ENCODE assay signal across 10 cellular contexts in genomic region chr3:152308475-152308844, GRCh38. TPM values are rescaled to one million over a fixed set of nuclear protein-coding genes. Genes with fewer than 3 reads are reported as not detected.
A peak's percentile ranks its signal among the peaks of the same experiment; 100 is the strongest.
DNase-seq lines count a peak whose midpoint lies in the region; ATAC-seq, FAIRE-seq and TF ChIP-seq lines count a peak whose summit lies in the region.
"Had no signal": no experiment of that assay in that cellular context is flagged by ENCODE, and none has a peak within 500 bp of the region (broad histone marks: within the 10 kb centered on the region; RNA-seq: fewer than 3 reads in every experiment).

No MANE protein-coding gene starts in this region.

- FAIRE-seq in astrocyte (lab: Jason Lieb, UNC), result no peak

- H3K4me1 ChIP-seq in astrocyte (ENCODE audit: insufficient read depth, low read length) (peaks cover 20% of the 10 kb centered on the region), mucosa of descending colon (ENCODE audit: low read depth) (peaks cover 57% of the 10 kb centered on the region), thyroid gland (peaks cover 26 to 32% of the 10 kb centered on the region in 2 donors)

- peaks cover 50% of the 10 kb centered on the region for H4K20me1 ChIP-seq in astrocyte (ENCODE audit: insufficient read depth, low read length)

- H3K36me3 Mint-ChIP-seq in activated CD4-positive, alpha-beta T cell treated with anti-CD3 and anti-CD28 coated beads, Interleukin-2, amount 10 ng/mL, durations not matched to agents 7 days and 5 days (ENCODE audit: low read depth), result peaks cover 42% of the 10 kb centered on the region
- H3K36me3 Mint-ChIP-seq in astrocyte (ENCODE audit: low read depth, unreplicated experiment), result peaks cover 2% of the 10 kb centered on the region

- H3K27ac Mint-ChIP-seq in activated CD4-positive, alpha-beta T cell treated with anti-CD3 and anti-CD28 coated beads, Interleukin-2, amount 10 ng/mL, durations not matched to agents 7 days and 5 days, result peak overlapping the region; percentile 68
- peak overlapping the region; percentile 35 for H3K27ac Mint-ChIP-seq in astrocyte (ENCODE audit: unreplicated experiment)

- no peak overlapping the region for H3K4me3 ChIP-seq in astrocyte (ENCODE audit: insufficient read depth, low read depth, low read length)
- H3K4me3 ChIP-seq in mucosa of descending colon, result no peak overlapping the region
- no peak overlapping the region for H3K4me3 ChIP-seq in thyroid gland (replicated peaks in 1 of 3)

- no peak for TF ChIP-seq POLR2A in thyroid gland (IDR thresholded peaks at IDR 0.05)

- H3K27me3 ChIP-seq in astrocyte (ENCODE audit: insufficient read depth, low read length) (no peaks in the 10 kb centered on the region), thyroid gland (no peaks in the 10 kb centered on the region)

- H3K27ac ChIP-seq in astrocyte (ENCODE audit: low read depth, low read length) (peak overlapping the region; percentile 62), thyroid gland (peak overlapping the region; percentile 13 to 27 (median 18))

- H2AFZ ChIP-seq in astrocyte (ENCODE audit: low read depth, low read length), result no peak overlapping the region

- DNase-seq in activated CD4-positive, alpha-beta T cell treated with anti-CD3 and anti-CD28 coated beads, Interleukin-2, amount 10 ng/mL, durations not matched to agents 7 days and 5 days, result no peak
- no peak for DNase-seq in activated CD4-positive, alpha-beta T cell treated with anti-CD3 and anti-CD28 coated beads, Interleukin-2, amount 50 U/mL, for 4 hours
- no peak for DNase-seq in astrocyte (ENCODE audit: low read depth)
- no peak for DNase-seq in mucosa of descending colon
- DNase-seq in thyroid gland, result no peak
- DNase-seq in central memory CD4-positive, alpha-beta T cell, result no peak
- DNase-seq in NCI-H2107 treated with DMSO at 0.1 percent for 48 hours (lab: John Stamatoyannopoulos, UW; ENCODE audit: unreplicated experiment), result no peak
- no peak for DNase-seq in anterior cingulate cortex (lab: John Stamatoyannopoulos, UW)
- DNase-seq: foreskin fibroblast, NCI-H2107 had no signal

- CTCF ChIA-PET in activated CD4-positive, alpha-beta T cell treated with anti-CD3 and anti-CD28 coated beads, Interleukin-2, amount 10 ng/mL, durations not matched to agents 7 days and 5 days (lab: Charles Lee), result interaction anchor here (0.8 to 1.4 kb wide), 3 partner anchors 9 to 125 kb away, joined by 3 to 4 read pairs (median 3); no protein-coding TSS in a partner anchor

- H3K9me3 ChIP-seq in astrocyte (ENCODE audit: insufficient read depth, low read depth, low read length) (no peaks in the 10 kb centered on the region), mucosa of descending colon (no peaks in the 10 kb centered on the region), thyroid gland (no peaks in the 10 kb centered on the region)

- H3K4me1 Mint-ChIP-seq in activated CD4-positive, alpha-beta T cell treated with anti-CD3 and anti-CD28 coated beads, Interleukin-2, amount 10 ng/mL, durations not matched to agents 7 days and 5 days, result peaks cover 65% of the 10 kb centered on the region
- peaks cover 35% of the 10 kb centered on the region for H3K4me1 Mint-ChIP-seq in astrocyte (ENCODE audit: low read depth, unreplicated experiment)

- H3K36me3 ChIP-seq in astrocyte (ENCODE audit: insufficient read depth, low read length) (peaks cover 2% of the 10 kb centered on the region), mucosa of descending colon (ENCODE audit: low read depth) (no peaks in the 10 kb centered on the region), thyroid gland (no peaks in the 10 kb centered on the region)

- POLR2A ChIA-PET in activated CD4-positive, alpha-beta T cell treated with anti-CD3 and anti-CD28 coated beads, Interleukin-2, amount 10 ng/mL, durations not matched to agents 7 days and 5 days (lab: Charles Lee), result no interaction called here

- TF ChIP-seq CTCF in astrocyte (IDR thresholded peaks at IDR 0.05; ENCODE audit: insufficient read depth, low read depth, low read length), result no peak
- TF ChIP-seq CTCF in mucosa of descending colon (IDR thresholded peaks at IDR 0.05), result no peak
- TF ChIP-seq CTCF in thyroid gland (IDR thresholded peaks at IDR 0.05), result no peak

- no peak overlapping the region for H3K4me3 Mint-ChIP-seq in activated CD4-positive, alpha-beta T cell treated with anti-CD3 and anti-CD28 coated beads, Interleukin-2, amount 10 ng/mL, durations not matched to agents 7 days and 5 days
- H3K4me3 Mint-ChIP-seq in astrocyte (ENCODE audit: unreplicated experiment), result no peak overlapping the region

- no peaks in the 10 kb centered on the region for H3K27me3 Mint-ChIP-seq in activated CD4-positive, alpha-beta T cell treated with anti-CD3 and anti-CD28 coated beads, Interleukin-2, amount 10 ng/mL, durations not matched to agents 7 days and 5 days
- H3K27me3 Mint-ChIP-seq in astrocyte (ENCODE audit: low read depth, unreplicated experiment), result no peaks in the 10 kb centered on the region

- intact Hi-C loops in mucosa of descending colon (cut with DNase I, micrococcal nuclease), result no loop called here
- intact Hi-C loops in thyroid gland (cut with DNase I), result no loop called here

- H3K9ac ChIP-seq in astrocyte (ENCODE audit: low read length), result peak overlapping the region; percentile 46

- peak overlapping the region; percentile 50 for H3K4me2 ChIP-seq in astrocyte (ENCODE audit: low read length)

- peaks cover 98% of the 10 kb centered on the region for H3K79me2 ChIP-seq in astrocyte (ENCODE audit: insufficient read depth, low read length)

- ATAC-seq in mucosa of descending colon, result peak; percentile 5

- H3K9me3 Mint-ChIP-seq in activated CD4-positive, alpha-beta T cell treated with anti-CD3 and anti-CD28 coated beads, Interleukin-2, amount 10 ng/mL, durations not matched to agents 7 days and 5 days, result no peaks in the 10 kb centered on the region
- no peaks in the 10 kb centered on the region for H3K9me3 Mint-ChIP-seq in astrocyte (ENCODE audit: unreplicated experiment)

- 100% methylated on average over 1 of the region's 1 CpG for WGBS in thyroid gland, 2 donors

RNA-seq across cellular contexts. Expression of gene MBNL1, which starts 39.7 kb away (rescaled TPM):
- 100 to 1,000 TPM; 437 to 559 TPM for total RNA-seq in activated CD4-positive, alpha-beta T cell treated with anti-CD3 and anti-CD28 coated beads, Interleukin-2, amount 10 ng/mL, durations not matched to agents 7 days and 5 days
- 89.1 and 93.1 TPM in 2 replicates for total RNA-seq in astrocyte
- 100 to 1,000 TPM; 184 to 381 (median 215) TPM for total RNA-seq in mucosa of descending colon
- total RNA-seq in thyroid gland, result 100 to 1,000 TPM; 190 to 279 (median 216) TPM
